In the genomic region with DNA sequence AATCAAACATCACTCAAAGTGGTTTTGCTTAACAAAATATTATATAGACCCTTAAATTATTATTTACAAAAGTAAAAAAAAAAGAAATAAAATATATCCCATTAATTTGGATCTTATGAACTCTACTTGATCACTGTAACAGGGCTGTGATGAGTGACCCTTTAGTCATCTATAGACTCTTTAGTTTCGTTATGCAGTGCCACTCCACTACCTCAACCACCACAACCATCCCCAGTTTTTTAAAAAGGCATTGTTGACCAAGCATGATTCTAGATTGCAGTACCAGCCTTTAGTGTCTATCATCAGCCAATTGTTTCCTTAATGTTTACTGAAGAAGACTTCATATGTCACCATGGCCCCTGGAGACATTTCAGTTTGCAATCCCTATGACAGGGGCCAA, we compare ENCODE assay signal across 19 cellular contexts. TPM values are rescaled to one million over a fixed set of nuclear protein-coding genes. Genes with fewer than 3 reads are reported as not detected.
A peak's percentile ranks its signal among the peaks of the same experiment; 100 is the strongest.
DNase-seq lines count a peak whose midpoint lies in the region; ATAC-seq and TF ChIP-seq lines count a peak whose summit lies in the region.
"Had no signal": no experiment of that assay in that cellular context is flagged by ENCODE, and none has a peak within 500 bp of the region (broad histone marks: within the 10 kb centered on the region; RNA-seq: fewer than 3 reads in every experiment).

No MANE protein-coding gene starts in this region.

- 77% methylated on average over 1 of the region's 1 CpG for WGBS in SK-N-SH (ENCODE audit: low lambda C conversion rate)

- no peak for TF ChIP-seq RAD21 in SK-N-SH (IDR thresholded peaks at IDR 0.05; ENCODE audit: low read length)

- no peaks in the 10 kb centered on the region for H3K79me2 ChIP-seq in SK-N-SH (ENCODE audit: insufficient read depth)
- H3K79me2 ChIP-seq: parathyroid adenoma had no signal

- no peak overlapping the region for H3K4me2 ChIP-seq in SK-N-SH

- no peaks in the 10 kb centered on the region for H4K20me1 ChIP-seq in SK-N-SH (ENCODE audit: insufficient read depth)

- H3K9ac ChIP-seq in SK-N-SH: no peak overlapping the region
- H3K9ac ChIP-seq: parathyroid adenoma had no signal

- TF ChIP-seq CTCF in SK-N-SH (IDR thresholded peaks at IDR 0.05) (no peak), foreskin fibroblast (IDR thresholded peaks at IDR 0.05; ENCODE audit: low read depth, low read length) (no peak)

- TF ChIP-seq EP300 in SK-N-SH (IDR thresholded peaks at IDR 0.05; ENCODE audit: borderline replicate concordance in 1 of 2, low read depth in 1 of 2, low read length in 1 of 2): no peak

- H3K4me3 ChIP-seq in SK-N-SH (ENCODE audit: low read depth in 2 of 2, low read length in 1 of 2) (no peak overlapping the region), foreskin fibroblast (ENCODE audit: low read depth in 1 of 2, low read length in 2 of 2) (no peak overlapping the region)

- no peaks in the 10 kb centered on the region for H3K9me3 ChIP-seq in SK-N-SH

- CTCF ChIA-PET in SK-N-SH (lab: Yijun Ruan, JAX): interaction anchor here (0.7 to 1.6 kb wide), 4 partner anchors 15 to 477 kb away, joined by 3 to 4 read pairs (median 4); no protein-coding TSS in a partner anchor

- H3K27ac ChIP-seq in SK-N-SH (ENCODE audit: low read depth in 2 of 2, low read length in 1 of 2): no peak overlapping the region
- H3K27ac ChIP-seq: parathyroid adenoma had no signal

- H3K4me1 ChIP-seq in SK-N-SH (ENCODE audit: control insufficient read depth in 1 of 2, insufficient read depth in 2 of 2, low read depth in 1 of 2, low read length in 1 of 2): peaks cover 0 to 18% of the 10 kb centered on the region in 2 experiments; a peak in 2 of 4 replicates
- H3K4me1 ChIP-seq: parathyroid adenoma had no signal

- H3K27me3 ChIP-seq in SK-N-SH (ENCODE audit: insufficient read depth): no peaks in the 10 kb centered on the region

- peaks cover 21% of the 10 kb centered on the region for H3F3A ChIP-seq in SK-N-SH (replicated peaks; ENCODE audit: insufficient read depth)

- DNase-seq in SK-N-SH: no peak
- peak; percentile 12 for DNase-seq in HCEC 1CT
- no peak for DNase-seq in stimulated activated CD4-positive, alpha-beta T cell treated with anti-CD3 and anti-CD28 coated beads, Interleukin-4, amount 100 ng/mL, for 4 hours
- no peak for DNase-seq in epidermal melanocyte (ENCODE audit: insufficient read length, low spot score)
- no peak for DNase-seq in foreskin fibroblast
- DNase-seq in NCI-H1092 treated with DMSO at 0.1 percent for 48 hours (lab: John Stamatoyannopoulos, UW): no peak
- DNase-seq: activated B cell treated with CpG ODN at 0.5 μM for 24 hours; activated CD8-positive, alpha-beta memory T cell treated with anti-CD3 and anti-CD28 coated beads, Interleukin-2, amount 10 ng/mL, durations not matched to agents 7 days and 5 days; aorta; CD4-positive, CD25-positive, alpha-beta regulatory T cell; foreskin melanocyte; naive B cell; NCI-H1930; NCI-H82; stimulated activated CD4-positive, alpha-beta T cell treated with anti-CD3 and anti-CD28 coated beads, Interleukin-4, amount 100 ng/mL, for 1 hour; trophoblast cell had no signal

- POLR2A ChIA-PET in SK-N-SH (lab: Yijun Ruan, JAX): no interaction called here

- no peaks in the 10 kb centered on the region for H3K9me2 ChIP-seq in SK-N-SH

- no peak overlapping the region for H2AFZ ChIP-seq in SK-N-SH (ENCODE audit: low read depth)
- H2AFZ ChIP-seq: parathyroid adenoma had no signal

- H3K36me3 ChIP-seq in SK-N-SH (replicated peaks in 1 of 2; ENCODE audit: control insufficient read depth in 1 of 2, insufficient read depth in 2 of 2, low read length in 1 of 2): peaks cover 0 to 17% of the 10 kb centered on the region in 2 experiments

- ATAC-seq in SK-N-SH treated with all-trans-retinoic acid at 6 μM for 48 hours (0 out of 3 replicates have a peak, but pooled peaks have one; percentile 23), HG03520 (IDR thresholded peaks at IDR 0.05; ENCODE audit: unreplicated experiment) (peak; percentile 87)
- ATAC-seq: activated CD8-positive, alpha-beta memory T cell treated with anti-CD3 and anti-CD28 coated beads, Interleukin-2, amount 10 ng/mL, durations not matched to agents 7 days and 5 days had no signal

TF ChIP-seq in SK-N-SH treated with all-trans-retinoic acid at 6 μM for 48 hours, 23 proteins besides CTCF, POLR2A, EP300 and RAD21:
- no peak for TF ChIP-seq ESRRG (CRISPR knock-in tag; IDR thresholded peaks at IDR 0.05)
- TF ChIP-seq CSDC2 (CRISPR knock-in tag; IDR thresholded peaks at IDR 0.05): no peak
- TF ChIP-seq TCF4 (CRISPR knock-in tag; IDR thresholded peaks at IDR 0.05; ENCODE audit: borderline replicate concordance): no peak
- TF ChIP-seq, protein P1, sequence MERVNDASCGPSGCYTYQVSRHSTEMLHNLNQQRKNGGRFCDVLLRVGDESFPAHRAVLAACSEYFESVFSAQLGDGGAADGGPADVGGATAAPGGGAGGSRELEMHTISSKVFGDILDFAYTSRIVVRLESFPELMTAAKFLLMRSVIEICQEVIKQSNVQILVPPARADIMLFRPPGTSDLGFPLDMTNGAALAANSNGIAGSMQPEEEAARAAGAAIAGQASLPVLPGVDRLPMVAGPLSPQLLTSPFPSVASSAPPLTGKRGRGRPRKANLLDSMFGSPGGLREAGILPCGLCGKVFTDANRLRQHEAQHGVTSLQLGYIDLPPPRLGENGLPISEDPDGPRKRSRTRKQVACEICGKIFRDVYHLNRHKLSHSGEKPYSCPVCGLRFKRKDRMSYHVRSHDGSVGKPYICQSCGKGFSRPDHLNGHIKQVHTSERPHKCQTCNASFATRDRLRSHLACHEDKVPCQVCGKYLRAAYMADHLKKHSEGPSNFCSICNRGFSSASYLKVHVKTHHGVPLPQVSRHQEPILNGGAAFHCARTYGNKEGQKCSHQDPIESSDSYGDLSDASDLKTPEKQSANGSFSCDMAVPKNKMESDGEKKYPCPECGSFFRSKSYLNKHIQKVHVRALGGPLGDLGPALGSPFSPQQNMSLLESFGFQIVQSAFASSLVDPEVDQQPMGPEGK (CRISPR knock-in tag; IDR thresholded peaks at IDR 0.05; ENCODE audit: borderline replicate concordance): no peak
- TF ChIP-seq ZFP3 (CRISPR knock-in tag; IDR thresholded peaks at IDR 0.05): no peak
- TF ChIP-seq ISL1 (CRISPR knock-in tag; IDR thresholded peaks at IDR 0.05): no peak

TF ChIP-seq in SK-N-SH, 30 proteins besides CTCF, POLR2A, EP300 and RAD21 (continues in another document):
- no peak for TF ChIP-seq MXI1 (IDR thresholded peaks at IDR 0.05; ENCODE audit: low read depth, low read length)
- no peak for TF ChIP-seq RCOR1 (IDR thresholded peaks at IDR 0.05; ENCODE audit: low read length)
- TF ChIP-seq, protein P2, sequence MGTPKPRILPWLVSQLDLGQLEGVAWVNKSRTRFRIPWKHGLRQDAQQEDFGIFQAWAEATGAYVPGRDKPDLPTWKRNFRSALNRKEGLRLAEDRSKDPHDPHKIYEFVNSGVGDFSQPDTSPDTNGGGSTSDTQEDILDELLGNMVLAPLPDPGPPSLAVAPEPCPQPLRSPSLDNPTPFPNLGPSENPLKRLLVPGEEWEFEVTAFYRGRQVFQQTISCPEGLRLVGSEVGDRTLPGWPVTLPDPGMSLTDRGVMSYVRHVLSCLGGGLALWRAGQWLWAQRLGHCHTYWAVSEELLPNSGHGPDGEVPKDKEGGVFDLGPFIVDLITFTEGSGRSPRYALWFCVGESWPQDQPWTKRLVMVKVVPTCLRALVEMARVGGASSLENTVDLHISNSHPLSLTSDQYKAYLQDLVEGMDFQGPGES (IDR thresholded peaks at IDR 0.05; ENCODE audit: low read depth, low read length): no peak
- TF ChIP-seq CHD2 (IDR thresholded peaks at IDR 0.05; ENCODE audit: low read length, partially characterized antibody): no peak
- no peak for TF ChIP-seq GABPA (IDR thresholded peaks at IDR 0.05; ENCODE audit: low read depth)
- no peak for TF ChIP-seq ELF1 (IDR thresholded peaks at IDR 0.05)
- TF ChIP-seq, protein P3, sequence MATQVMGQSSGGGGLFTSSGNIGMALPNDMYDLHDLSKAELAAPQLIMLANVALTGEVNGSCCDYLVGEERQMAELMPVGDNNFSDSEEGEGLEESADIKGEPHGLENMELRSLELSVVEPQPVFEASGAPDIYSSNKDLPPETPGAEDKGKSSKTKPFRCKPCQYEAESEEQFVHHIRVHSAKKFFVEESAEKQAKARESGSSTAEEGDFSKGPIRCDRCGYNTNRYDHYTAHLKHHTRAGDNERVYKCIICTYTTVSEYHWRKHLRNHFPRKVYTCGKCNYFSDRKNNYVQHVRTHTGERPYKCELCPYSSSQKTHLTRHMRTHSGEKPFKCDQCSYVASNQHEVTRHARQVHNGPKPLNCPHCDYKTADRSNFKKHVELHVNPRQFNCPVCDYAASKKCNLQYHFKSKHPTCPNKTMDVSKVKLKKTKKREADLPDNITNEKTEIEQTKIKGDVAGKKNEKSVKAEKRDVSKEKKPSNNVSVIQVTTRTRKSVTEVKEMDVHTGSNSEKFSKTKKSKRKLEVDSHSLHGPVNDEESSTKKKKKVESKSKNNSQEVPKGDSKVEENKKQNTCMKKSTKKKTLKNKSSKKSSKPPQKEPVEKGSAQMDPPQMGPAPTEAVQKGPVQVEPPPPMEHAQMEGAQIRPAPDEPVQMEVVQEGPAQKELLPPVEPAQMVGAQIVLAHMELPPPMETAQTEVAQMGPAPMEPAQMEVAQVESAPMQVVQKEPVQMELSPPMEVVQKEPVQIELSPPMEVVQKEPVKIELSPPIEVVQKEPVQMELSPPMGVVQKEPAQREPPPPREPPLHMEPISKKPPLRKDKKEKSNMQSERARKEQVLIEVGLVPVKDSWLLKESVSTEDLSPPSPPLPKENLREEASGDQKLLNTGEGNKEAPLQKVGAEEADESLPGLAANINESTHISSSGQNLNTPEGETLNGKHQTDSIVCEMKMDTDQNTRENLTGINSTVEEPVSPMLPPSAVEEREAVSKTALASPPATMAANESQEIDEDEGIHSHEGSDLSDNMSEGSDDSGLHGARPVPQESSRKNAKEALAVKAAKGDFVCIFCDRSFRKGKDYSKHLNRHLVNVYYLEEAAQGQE (IDR thresholded peaks at IDR 0.05; ENCODE audit: low read depth, low read length): no peak

RNA-seq across cellular contexts. Expression of a gene that starts 20.8 kb away (rescaled TPM):
- not detected in 2 replicates for polyA plus RNA-seq in SK-N-SH (2012; rRNA removed)
- polyA plus RNA-seq in SK-N-SH (2012; cell fraction: cytosol; rRNA removed): not detected in 2 replicates
- polyA plus RNA-seq in SK-N-SH (2012; cell fraction: nucleus; rRNA removed): not detected in 2 replicates
- polyA plus RNA-seq: CD4-positive, CD25-positive, alpha-beta regulatory T cell had no signal
